Comparison of ENCODE assay signal across 1 cellular context in genomic region chr12:122834921-122835692, GRCh38.
TF ChIP-seq lines count a peak whose summit lies in the region.

TSS of gene HIP1R (plus strand) at chr12:122835457. CDS start at chr12:122835551, 94 bp downstream.

TF ChIP-seq in HCT116, 20 proteins besides CTCF, POLR2A, EP300 and RAD21 (continued from another document):
- TF ChIP-seq REST (IDR thresholded peaks at IDR 0.05; ENCODE audit: low read depth) (no peak), ELF1 (IDR thresholded peaks at IDR 0.05; ENCODE audit: borderline replicate concordance, low read depth) (no peak), SIN3A (IDR thresholded peaks at IDR 0.05; ENCODE audit: low read depth) (peak; percentile 40; the same call in 1 of the 2 replicates), ZBTB33 (IDR thresholded peaks at IDR 0.05; ENCODE audit: extremely low read depth, insufficient replicate concordance, low read length) (peak; percentile 6), EGR1 (IDR thresholded peaks at IDR 0.05; ENCODE audit: low read depth) (no peak), CBX3 (IDR thresholded peaks at IDR 0.05; ENCODE audit: low read depth) (no peak), ZFX (IDR thresholded peaks at IDR 0.05) (no peak)
